In the genomic region with DNA sequence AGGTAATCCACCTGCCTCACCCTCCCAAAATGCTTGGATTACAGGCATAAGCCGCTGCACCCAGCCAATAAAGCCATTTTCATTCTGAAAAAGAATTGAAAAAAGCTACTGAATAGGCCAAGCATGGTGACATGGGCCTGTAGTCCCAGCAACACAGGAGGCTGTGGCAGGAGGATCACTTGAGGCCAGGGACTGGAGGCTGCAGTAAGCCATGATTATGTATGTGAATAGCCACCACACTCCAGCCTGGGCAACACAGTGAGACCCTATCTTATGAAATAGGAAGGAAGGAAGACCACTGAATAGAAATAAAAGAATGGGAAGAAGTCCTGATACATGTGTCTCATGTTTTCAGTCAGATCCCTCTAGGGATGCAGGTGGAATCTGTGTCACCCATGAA, we compare ENCODE assay signal across 10 cellular contexts. TPM values are rescaled to one million over a fixed set of nuclear protein-coding genes. Genes with fewer than 3 reads are reported as not detected.
DNase-seq lines count a peak whose midpoint lies in the region; ATAC-seq and TF ChIP-seq lines count a peak whose summit lies in the region.
"Had no signal": no experiment of that assay in that cellular context is flagged by ENCODE, and none has a peak within 500 bp of the region (broad histone marks: within the 10 kb centered on the region; RNA-seq: fewer than 3 reads in every experiment).

No MANE protein-coding gene starts in this region.

- peak overlapping the region; percentile 70 for H3K27ac Mint-ChIP-seq in T-helper 1 cell treated with Interleukin-12 subunit alpha and Interleukin-12 subunit beta and Interleukin-4 antibody, amounts not matched to agents 30 μg/mL and 1 μg/mL, for 36 hours
- H3K27ac Mint-ChIP-seq in MCF 10A (ENCODE audit: low read depth, unreplicated experiment) (peak overlapping the region; percentile 66), mesothelial cell of epicardium (peak overlapping the region; percentile 71)
- H3K27ac Mint-ChIP-seq: stimulated activated naive CD8-positive, alpha-beta T cell treated with anti-CD3 and anti-CD28 coated beads, Interleukin-15, Interleukin-2, amounts not matched to agents 100 ng/mL and 50 ng/mL, for 24 hours had no signal

- peak overlapping the region in 3 of 4 donors; percentile 34 to 74 (median 47) for H3K27ac ChIP-seq in tibial nerve

- H3K4me1 Mint-ChIP-seq in T-helper 1 cell treated with Interleukin-12 subunit alpha and Interleukin-12 subunit beta and Interleukin-4 antibody, amounts not matched to agents 30 μg/mL and 1 μg/mL, for 36 hours (ENCODE audit: low read depth), result peaks cover 21% of the 10 kb centered on the region
- peaks cover 30% of the 10 kb centered on the region for H3K4me1 Mint-ChIP-seq in MCF 10A (ENCODE audit: insufficient read depth, unreplicated experiment)
- peaks cover 8% of the 10 kb centered on the region for H3K4me1 Mint-ChIP-seq in mesothelial cell of epicardium

- H3K9me3 ChIP-seq in tibial nerve, result no peaks in the 10 kb centered on the region

- no peaks in the 10 kb centered on the region for H3K27me3 Mint-ChIP-seq in T-helper 1 cell treated with Interleukin-12 subunit alpha and Interleukin-12 subunit beta and Interleukin-4 antibody, amounts not matched to agents 30 μg/mL and 1 μg/mL, for 36 hours (ENCODE audit: low read depth)
- H3K27me3 Mint-ChIP-seq in MCF 10A (ENCODE audit: insufficient read depth, unreplicated experiment), result no peaks in the 10 kb centered on the region
- no peaks in the 10 kb centered on the region for H3K27me3 Mint-ChIP-seq in mesothelial cell of epicardium (ENCODE audit: low read depth)
- H3K27me3 Mint-ChIP-seq: stimulated activated naive CD8-positive, alpha-beta T cell treated with anti-CD3 and anti-CD28 coated beads, Interleukin-15, Interleukin-2, amounts not matched to agents 100 ng/mL and 50 ng/mL, for 24 hours had no signal

- H3K4me3 Mint-ChIP-seq in T-helper 1 cell treated with Interleukin-12 subunit alpha and Interleukin-12 subunit beta and Interleukin-4 antibody, amounts not matched to agents 30 μg/mL and 1 μg/mL, for 36 hours, result no peak overlapping the region
- peak overlapping the region; percentile 25 for H3K4me3 Mint-ChIP-seq in MCF 10A (ENCODE audit: unreplicated experiment)
- no peak overlapping the region for H3K4me3 Mint-ChIP-seq in mesothelial cell of epicardium
- H3K4me3 Mint-ChIP-seq: stimulated activated naive CD8-positive, alpha-beta T cell treated with anti-CD3 and anti-CD28 coated beads, Interleukin-15, Interleukin-2, amounts not matched to agents 100 ng/mL and 50 ng/mL, for 24 hours had no signal

- TF ChIP-seq CTCF in MCF 10A (IDR thresholded peaks at IDR 0.05; ENCODE audit: unreplicated experiment) (no peak), mesothelial cell of epicardium (IDR thresholded peaks at IDR 0.05; ENCODE audit: unreplicated experiment) (no peak), tibial nerve (IDR thresholded peaks at IDR 0.05) (no peak)

- peaks cover 0 to 13% (median 0%) of the 10 kb centered on the region in 4 donors for H3K4me1 ChIP-seq in tibial nerve

- no peak for TF ChIP-seq EP300 in tibial nerve (IDR thresholded peaks at IDR 0.05)

- H3K9me3 Mint-ChIP-seq in T-helper 1 cell treated with Interleukin-12 subunit alpha and Interleukin-12 subunit beta and Interleukin-4 antibody, amounts not matched to agents 30 μg/mL and 1 μg/mL, for 36 hours, result peaks cover 6% of the 10 kb centered on the region
- H3K9me3 Mint-ChIP-seq in MCF 10A (ENCODE audit: unreplicated experiment), result no peaks in the 10 kb centered on the region
- peaks cover 4% of the 10 kb centered on the region for H3K9me3 Mint-ChIP-seq in mesothelial cell of epicardium
- H3K9me3 Mint-ChIP-seq: stimulated activated naive CD8-positive, alpha-beta T cell treated with anti-CD3 and anti-CD28 coated beads, Interleukin-15, Interleukin-2, amounts not matched to agents 100 ng/mL and 50 ng/mL, for 24 hours had no signal

- no peak for ATAC-seq in HG03442 (IDR thresholded peaks at IDR 0.05; ENCODE audit: unreplicated experiment)

- WGBS in tibial nerve, 2 donors, result 88 to 100% methylated on average over 1 of the region's 1 CpG

- DNase-seq in T-helper 1 cell, result no peak
- no peak for DNase-seq in MCF 10A (ENCODE audit: unreplicated experiment)
- DNase-seq in mesothelial cell of epicardium (ENCODE audit: low spot score in 2 of 2, unreplicated experiment in 2 of 2), result no peak
- DNase-seq in tibial nerve (ENCODE audit: low spot score in 2 of 2), result no peak
- DNase-seq in medulla oblongata (ENCODE audit: extremely low spot score), result no peak
- DNase-seq in stimulated activated CD4-positive, alpha-beta T cell treated with anti-CD3 and anti-CD28 coated beads, Interleukin-1b, Interleukin-23, amount 100 ng/mL, for 48 hours, result no peak
- DNase-seq: activated CD4-positive, CD25-positive, alpha-beta regulatory T cell had no signal

- no peaks in the 10 kb centered on the region for H3K27me3 ChIP-seq in tibial nerve

- no peaks in the 10 kb centered on the region for H3K36me3 ChIP-seq in tibial nerve

- no peaks in the 10 kb centered on the region for H3K36me3 Mint-ChIP-seq in T-helper 1 cell treated with Interleukin-12 subunit alpha and Interleukin-12 subunit beta and Interleukin-4 antibody, amounts not matched to agents 30 μg/mL and 1 μg/mL, for 36 hours (ENCODE audit: low read depth)
- no peaks in the 10 kb centered on the region for H3K36me3 Mint-ChIP-seq in MCF 10A (ENCODE audit: insufficient read depth, unreplicated experiment)
- no peaks in the 10 kb centered on the region for H3K36me3 Mint-ChIP-seq in mesothelial cell of epicardium

- no TSS peak for BruUV-seq in MCF 10A (replicated peaks; lab: Mats Ljungman, UMichigan)

- no peak for TF ChIP-seq POLR2A in tibial nerve (IDR thresholded peaks at IDR 0.05)

- no peak overlapping the region for H3K4me3 ChIP-seq in tibial nerve

- CTCF ChIA-PET in MCF 10A (lab: Yijun Ruan, JAX), result interaction anchor here (0.6 to 2.2 kb wide), 8 partner anchors 13 to 701 kb away, joined by 3 to 8 read pairs (median 4); no protein-coding TSS in a partner anchor

- intact Hi-C loops in MCF 10A (cut with micrococcal nuclease), result no loop called here

- POLR2A ChIA-PET in MCF 10A (lab: Yijun Ruan, JAX), result interaction anchor here (0.6 to 8.7 kb wide), 9 partner anchors 17 to 166 kb away, joined by 3 to 98 read pairs (median 13); a partner anchor contains a TSS

RNA-seq across cellular contexts. Expression of a gene that starts 36.0 kb away (rescaled TPM):
- total RNA-seq in MCF 10A (2022), result 38.6 and 46.4 TPM in 2 replicates
- total RNA-seq in mesothelial cell of epicardium, result 32.3 to 37.7 TPM (median 35.4 TPM) in 3 replicates
- 100 to 1,000 TPM in 1 of 4 donors, 10 to 100 TPM in 3; 43.1 to 104 (median 59.0) TPM for total RNA-seq in tibial nerve
